Comparison of ENCODE assay signal across 8 cellular contexts in the genomic region with DNA sequence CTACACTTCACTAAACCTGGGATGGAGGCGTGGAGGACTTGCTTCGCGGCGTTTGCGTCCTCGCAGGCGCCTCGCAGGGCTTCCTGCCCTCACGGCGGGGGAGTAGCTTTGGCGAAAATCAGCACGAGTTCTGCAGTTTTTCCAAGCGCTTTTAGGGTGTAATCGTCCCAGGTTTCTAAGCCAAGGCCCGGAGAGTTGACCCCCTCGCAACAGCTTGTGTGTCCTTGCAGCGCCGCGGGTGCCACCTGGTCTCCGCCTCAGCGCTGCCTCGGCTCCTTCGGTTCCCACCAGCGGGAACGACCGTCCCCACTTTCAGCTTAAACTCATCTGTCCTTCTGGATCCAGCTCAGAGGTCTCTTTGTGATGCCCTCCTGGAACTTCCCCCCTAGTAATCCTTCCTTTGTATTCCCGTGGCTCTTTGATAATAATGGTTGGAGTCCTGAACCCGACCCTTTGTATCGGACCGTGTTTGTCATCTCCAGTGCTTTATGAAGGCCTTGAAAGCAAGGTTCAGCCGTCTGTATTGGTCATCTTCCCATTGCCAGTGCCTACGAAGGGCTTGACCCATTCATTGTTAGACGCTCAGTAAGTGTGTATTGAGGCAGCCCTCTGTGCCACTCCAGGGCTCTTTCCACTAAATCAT. TPM values are rescaled to one million over a fixed set of nuclear protein-coding genes. Genes with fewer than 3 reads are reported as not detected.
DNase-seq lines count a peak whose midpoint lies in the region; ATAC-seq and TF ChIP-seq lines count a peak whose summit lies in the region.

No MANE protein-coding gene starts in this region.

- peaks cover 10% of the 10 kb centered on the region for H3K36me3 Mint-ChIP-seq in activated naive CD8-positive, alpha-beta T cell treated with anti-CD3 and anti-CD28 coated beads for 36 hours

- peak overlapping the region; percentile 85 for H3K4me3 Mint-ChIP-seq in activated naive CD8-positive, alpha-beta T cell treated with anti-CD3 and anti-CD28 coated beads for 36 hours

- 1 to 4% methylated on average over 33 of the region's 33 CpGs for WGBS in sigmoid colon, 2 donors

- no peak for TF ChIP-seq CTCF in sigmoid colon (IDR thresholded peaks at IDR 0.05)

- H3K9me3 ChIP-seq in MG63, result no peaks in the 10 kb centered on the region
- no peaks in the 10 kb centered on the region for H3K9me3 ChIP-seq in sigmoid colon

- peak overlapping the region; percentile 94 for H3K4me3 ChIP-seq in MG63
- H3K4me3 ChIP-seq in sigmoid colon, result peak overlapping the region; percentile 62 to 87 (median 72)

- H3K9me3 Mint-ChIP-seq in activated naive CD8-positive, alpha-beta T cell treated with anti-CD3 and anti-CD28 coated beads for 36 hours, result no peaks in the 10 kb centered on the region

- no peak for TF ChIP-seq EP300 in sigmoid colon (IDR thresholded peaks at IDR 0.05)

- H3K27ac ChIP-seq in sigmoid colon, result peak overlapping the region; percentile 94 to 99 (median 98)

- ATAC-seq in GM21447 (IDR thresholded peaks at IDR 0.05; ENCODE audit: unreplicated experiment), result peak; percentile 28
- ATAC-seq in left cardiac atrium, result peak; percentile 32 to 63
- ATAC-seq in GM18873 (IDR thresholded peaks at IDR 0.05; ENCODE audit: low FRiP score, unreplicated experiment), result no peak
- no peak for ATAC-seq in GM18858 (IDR thresholded peaks at IDR 0.05; ENCODE audit: unreplicated experiment)

- peak overlapping the region; percentile 97 for H3K27ac Mint-ChIP-seq in activated naive CD8-positive, alpha-beta T cell treated with anti-CD3 and anti-CD28 coated beads for 36 hours

- DNase-seq in DMS 273 treated with DMSO at 0.1 percent for 48 hours (lab: John Stamatoyannopoulos, UW) (peak; percentile 31), MG63 (peak; percentile 9), left cardiac atrium (no peak), sigmoid colon (no peak)
- DNase-seq in activated naive CD8-positive, alpha-beta T cell treated with anti-CD3 and anti-CD28 coated beads for 36 hours, result no peak

- no peaks in the 10 kb centered on the region for H3K27me3 Mint-ChIP-seq in activated naive CD8-positive, alpha-beta T cell treated with anti-CD3 and anti-CD28 coated beads for 36 hours

- peaks cover 33% of the 10 kb centered on the region for H3K4me1 Mint-ChIP-seq in activated naive CD8-positive, alpha-beta T cell treated with anti-CD3 and anti-CD28 coated beads for 36 hours

- TF ChIP-seq POLR2A in sigmoid colon (IDR thresholded peaks at IDR 0.05), result no peak

- H3K36me3 ChIP-seq in MG63 (peaks cover 25% of the 10 kb centered on the region), sigmoid colon (peaks cover 0 to 22% (median 0%) of the 10 kb centered on the region in 4 donors)

- H3K27me3 ChIP-seq in MG63, result no peaks in the 10 kb centered on the region
- no peaks in the 10 kb centered on the region for H3K27me3 ChIP-seq in sigmoid colon

- peaks cover 0 to 42% (median 30%) of the 10 kb centered on the region in 4 donors for H3K4me1 ChIP-seq in sigmoid colon

- intact Hi-C loops in left cardiac atrium (cut with DNase I) (no loop called here), sigmoid colon (cut with DNase I) (loop anchor here (5.0 to 10.0 kb wide), 2 partner anchors 169 to 1016 kb away; no protein-coding TSS in a partner anchor)

RNA-seq across cellular contexts. Expression of gene SMARCE1, which starts 0.8 kb away (rescaled TPM):
- 57.9 and 83.9 TPM in 2 replicates for total RNA-seq in MG63 (2014; rRNA removed; shearing (Covaris generic); ENCODE audit: low replicate concordance)
- 100 to 1,000 TPM; 107 to 118 TPM for total RNA-seq in activated naive CD8-positive, alpha-beta T cell treated with anti-CD3 and anti-CD28 coated beads for 36 hours
- 10 to 100 TPM; 62.2 to 68.9 TPM for total RNA-seq in left cardiac atrium
- total RNA-seq in sigmoid colon, result 100 to 1,000 TPM in 2 of 4 donors, 10 to 100 TPM in 2; 87.3 to 120 (median 94.4) TPM
- 10 to 100 TPM; 68.2 to 70.3 (median 70.0) TPM for polyA plus RNA-seq in sigmoid colon

RNA-seq across cellular contexts. Expression of gene KRT222, which starts 16.5 kb away (rescaled TPM):
- 0.53 TPM in 1 of 2 replicates, not detected in the other for total RNA-seq in MG63 (2014; rRNA removed; shearing (Covaris generic); ENCODE audit: low replicate concordance)
- under 1 TPM in 1 of 2 experiments, not detected in 1; 0.22 TPM for total RNA-seq in activated naive CD8-positive, alpha-beta T cell treated with anti-CD3 and anti-CD28 coated beads for 36 hours
- 1 to 10 TPM in 1 of 2 donors, not detected in 1; 1.3 TPM for total RNA-seq in left cardiac atrium
- total RNA-seq in sigmoid colon, result 1 to 10 TPM in 3 of 4 donors, under 1 TPM in 1; 0.68 to 5.0 (median 4.2) TPM
- 1 to 10 TPM in 1 of 3 donors, under 1 TPM in 1, not detected in 1; 0.35 to 3.6 TPM for polyA plus RNA-seq in sigmoid colon

RNA-seq across cellular contexts. Expression of gene KRT24, which starts 55.1 kb away (rescaled TPM):
- not detected in 2 replicates for total RNA-seq in MG63 (2014; rRNA removed; shearing (Covaris generic); ENCODE audit: low replicate concordance)
- not detected for total RNA-seq in activated naive CD8-positive, alpha-beta T cell treated with anti-CD3 and anti-CD28 coated beads for 36 hours
- total RNA-seq in left cardiac atrium (not detected), sigmoid colon (1 to 10 TPM in 1 of 4 donors, under 1 TPM in 1, not detected in 2; 0.36 to 2.5 TPM)
- 1 to 10 TPM in 1 of 3 donors, under 1 TPM in 1, not detected in 1; 0.82 to 5.4 TPM for polyA plus RNA-seq in sigmoid colon

Comparison
In these comparisons a context has a peak if more than half of its experiments do, and no peak if none do; other contexts are left out.
1. DNase-seq: peak in DMS 273 treated with DMSO at 0.1 percent for 48 hours (single experiment) and MG63 (single experiment); none in activated naive CD8-positive, alpha-beta T cell treated with anti-CD3 and anti-CD28 coated beads for 36 hours (single experiment), left cardiac atrium (single experiment) and sigmoid colon (single experiment).
2. ATAC-seq: peak in GM21447 (single experiment) and left cardiac atrium (2 of 2); none in GM18873 (single experiment) and GM18858 (single experiment).